In the genomic region with DNA sequence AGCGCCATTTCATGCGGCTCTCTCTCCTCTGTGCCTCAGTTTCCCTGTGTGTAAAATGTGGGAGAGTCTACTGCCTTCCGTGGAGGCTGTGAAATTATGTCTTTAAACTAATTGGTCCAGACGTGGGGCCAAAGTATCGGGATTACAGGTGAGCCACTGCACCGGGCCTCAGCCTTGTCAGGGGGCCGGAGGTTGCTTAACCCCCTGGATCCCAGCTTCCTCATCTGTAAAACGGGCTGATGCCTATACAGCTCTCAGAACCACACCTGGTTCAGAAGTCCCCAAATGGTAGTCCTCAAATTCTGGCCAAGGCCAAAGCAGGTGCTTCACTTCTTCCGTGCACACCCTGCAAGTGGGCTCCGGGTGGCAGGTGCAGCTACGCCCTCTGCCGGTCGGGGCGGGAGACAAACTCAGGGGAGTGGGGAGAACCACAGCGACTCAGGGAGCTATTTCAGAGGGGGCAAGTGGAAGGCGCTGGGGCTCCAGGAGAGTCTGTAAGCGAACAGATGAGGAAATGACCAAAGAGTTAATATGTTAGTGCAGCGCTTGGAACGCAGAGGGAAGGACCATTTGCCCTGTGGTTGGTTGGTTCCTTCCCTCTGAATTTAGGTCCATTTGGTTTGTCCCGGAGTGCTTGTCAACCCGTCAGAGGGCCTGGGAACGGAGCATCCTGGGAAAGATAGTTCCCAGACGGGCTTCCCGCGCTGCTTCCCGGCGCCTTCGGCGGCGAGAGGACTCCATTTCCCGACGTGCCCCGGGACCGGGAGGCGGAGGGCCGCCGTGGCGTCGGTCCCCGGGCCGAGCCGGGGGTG, we compare ENCODE assay signal across 1 cellular context.
TF ChIP-seq lines count a peak whose summit lies in the region.

A gene (plus strand): TSS at position 812 of the 812 bp plus-strand sequence. CDS start 135 bp downstream, outside the sequence.

TF ChIP-seq in GM12878, 131 proteins besides CTCF, POLR2A, EP300 and RAD21 (continued from another document):
- TF ChIP-seq NR2C2 (IDR thresholded peaks at IDR 0.05; ENCODE audit: borderline replicate concordance, control insufficient read depth, insufficient read length, low read depth): no peak
- no peak for TF ChIP-seq CHD2 (IDR thresholded peaks at IDR 0.05; ENCODE audit: borderline replicate concordance, low read depth, low read length)
- no peak for TF ChIP-seq TCF7 (IDR thresholded peaks at IDR 0.05; ENCODE audit: borderline replicate concordance)
- TF ChIP-seq KAT2A (conservative IDR thresholded peaks at IDR 0.05; ENCODE audit: control insufficient read depth, low read depth, low read length): no peak
- no peak for TF ChIP-seq SUPT20H (IDR thresholded peaks at IDR 0.05; ENCODE audit: borderline replicate concordance, control insufficient read depth, low read depth, low read length)
- TF ChIP-seq JUNB (IDR thresholded peaks at IDR 0.05): no peak
- no peak for TF ChIP-seq RBBP5 (conservative IDR thresholded peaks at IDR 0.05)
- TF ChIP-seq ZNF274 (IDR thresholded peaks at IDR 0.05; ENCODE audit: insufficient read depth, insufficient read length): no peak
- TF ChIP-seq EGR1 (IDR thresholded peaks at IDR 0.05; ENCODE audit: borderline replicate concordance in 1 of 2, low read depth in 2 of 2, low read length in 2 of 2): peak in 1 of 2 experiments; percentile 45; a peak in 1 of 3 replicates
- TF ChIP-seq JUND (IDR thresholded peaks at IDR 0.05; ENCODE audit: low read depth, low read length): peak; percentile 96
- peak; percentile 97 for TF ChIP-seq IKZF1 (conservative IDR thresholded peaks at IDR 0.05)
- TF ChIP-seq MTA2 (IDR thresholded peaks at IDR 0.05; ENCODE audit: low read depth): 0 out of 2 replicates have a peak, but pooled peaks have one; percentile 49
- TF ChIP-seq, protein P1, sequence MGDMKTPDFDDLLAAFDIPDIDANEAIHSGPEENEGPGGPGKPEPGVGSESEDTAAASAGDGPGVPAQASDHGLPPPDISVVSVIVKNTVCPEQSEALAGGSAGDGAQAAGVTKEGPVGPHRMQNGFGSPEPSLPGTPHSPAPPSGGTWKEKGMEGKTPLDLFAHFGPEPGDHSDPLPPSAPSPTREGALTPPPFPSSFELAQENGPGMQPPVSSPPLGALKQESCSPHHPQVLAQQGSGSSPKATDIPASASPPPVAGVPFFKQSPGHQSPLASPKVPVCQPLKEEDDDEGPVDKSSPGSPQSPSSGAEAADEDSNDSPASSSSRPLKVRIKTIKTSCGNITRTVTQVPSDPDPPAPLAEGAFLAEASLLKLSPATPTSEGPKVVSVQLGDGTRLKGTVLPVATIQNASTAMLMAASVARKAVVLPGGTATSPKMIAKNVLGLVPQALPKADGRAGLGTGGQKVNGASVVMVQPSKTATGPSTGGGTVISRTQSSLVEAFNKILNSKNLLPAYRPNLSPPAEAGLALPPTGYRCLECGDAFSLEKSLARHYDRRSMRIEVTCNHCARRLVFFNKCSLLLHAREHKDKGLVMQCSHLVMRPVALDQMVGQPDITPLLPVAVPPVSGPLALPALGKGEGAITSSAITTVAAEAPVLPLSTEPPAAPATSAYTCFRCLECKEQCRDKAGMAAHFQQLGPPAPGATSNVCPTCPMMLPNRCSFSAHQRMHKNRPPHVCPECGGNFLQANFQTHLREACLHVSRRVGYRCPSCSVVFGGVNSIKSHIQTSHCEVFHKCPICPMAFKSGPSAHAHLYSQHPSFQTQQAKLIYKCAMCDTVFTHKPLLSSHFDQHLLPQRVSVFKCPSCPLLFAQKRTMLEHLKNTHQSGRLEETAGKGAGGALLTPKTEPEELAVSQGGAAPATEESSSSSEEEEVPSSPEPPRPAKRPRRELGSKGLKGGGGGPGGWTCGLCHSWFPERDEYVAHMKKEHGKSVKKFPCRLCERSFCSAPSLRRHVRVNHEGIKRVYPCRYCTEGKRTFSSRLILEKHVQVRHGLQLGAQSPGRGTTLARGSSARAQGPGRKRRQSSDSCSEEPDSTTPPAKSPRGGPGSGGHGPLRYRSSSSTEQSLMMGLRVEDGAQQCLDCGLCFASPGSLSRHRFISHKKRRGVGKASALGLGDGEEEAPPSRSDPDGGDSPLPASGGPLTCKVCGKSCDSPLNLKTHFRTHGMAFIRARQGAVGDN (IDR thresholded peaks at IDR 0.05): peak; percentile 83
- TF ChIP-seq KLF5 (IDR thresholded peaks at IDR 0.05; ENCODE audit: partially characterized antibody): peak; percentile 99
- no peak for TF ChIP-seq DPF2 (IDR thresholded peaks at IDR 0.05)
- TF ChIP-seq CBFB (IDR thresholded peaks at IDR 0.05; ENCODE audit: low read depth): peak; percentile 77
- TF ChIP-seq YY1 (IDR thresholded peaks at IDR 0.05; ENCODE audit: low read depth, low read length): 0 out of 2 replicates have a peak, but pooled peaks have one; percentile 44
- TF ChIP-seq ZBED1 (IDR thresholded peaks at IDR 0.05; ENCODE audit: borderline replicate concordance): no peak
- TF ChIP-seq, protein P2, sequence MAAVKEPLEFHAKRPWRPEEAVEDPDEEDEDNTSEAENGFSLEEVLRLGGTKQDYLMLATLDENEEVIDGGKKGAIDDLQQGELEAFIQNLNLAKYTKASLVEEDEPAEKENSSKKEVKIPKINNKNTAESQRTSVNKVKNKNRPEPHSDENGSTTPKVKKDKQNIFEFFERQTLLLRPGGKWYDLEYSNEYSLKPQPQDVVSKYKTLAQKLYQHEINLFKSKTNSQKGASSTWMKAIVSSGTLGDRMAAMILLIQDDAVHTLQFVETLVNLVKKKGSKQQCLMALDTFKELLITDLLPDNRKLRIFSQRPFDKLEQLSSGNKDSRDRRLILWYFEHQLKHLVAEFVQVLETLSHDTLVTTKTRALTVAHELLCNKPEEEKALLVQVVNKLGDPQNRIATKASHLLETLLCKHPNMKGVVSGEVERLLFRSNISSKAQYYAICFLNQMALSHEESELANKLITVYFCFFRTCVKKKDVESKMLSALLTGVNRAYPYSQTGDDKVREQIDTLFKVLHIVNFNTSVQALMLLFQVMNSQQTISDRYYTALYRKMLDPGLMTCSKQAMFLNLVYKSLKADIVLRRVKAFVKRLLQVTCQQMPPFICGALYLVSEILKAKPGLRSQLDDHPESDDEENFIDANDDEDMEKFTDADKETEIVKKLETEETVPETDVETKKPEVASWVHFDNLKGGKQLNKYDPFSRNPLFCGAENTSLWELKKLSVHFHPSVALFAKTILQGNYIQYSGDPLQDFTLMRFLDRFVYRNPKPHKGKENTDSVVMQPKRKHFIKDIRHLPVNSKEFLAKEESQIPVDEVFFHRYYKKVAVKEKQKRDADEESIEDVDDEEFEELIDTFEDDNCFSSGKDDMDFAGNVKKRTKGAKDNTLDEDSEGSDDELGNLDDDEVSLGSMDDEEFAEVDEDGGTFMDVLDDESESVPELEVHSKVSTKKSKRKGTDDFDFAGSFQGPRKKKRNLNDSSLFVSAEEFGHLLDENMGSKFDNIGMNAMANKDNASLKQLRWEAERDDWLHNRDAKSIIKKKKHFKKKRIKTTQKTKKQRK (IDR thresholded peaks at IDR 0.05; ENCODE audit: low read depth, low read length): no peak
- TF ChIP-seq RCOR1 (conservative IDR thresholded peaks at IDR 0.05; ENCODE audit: low read depth, low read length): no peak
- TF ChIP-seq POLR2AphosphoS2 (IDR thresholded peaks at IDR 0.05; ENCODE audit: low read depth, low read length): no peak
- no peak for TF ChIP-seq WRNIP1 (IDR thresholded peaks at IDR 0.05; ENCODE audit: borderline replicate concordance, low read depth, low read length)
- peak; percentile 38; the same call in 1 of the 2 replicates for TF ChIP-seq RAD51 (IDR thresholded peaks at IDR 0.05)
- no peak for TF ChIP-seq PAX8 (IDR thresholded peaks at IDR 0.05)
- TF ChIP-seq IKZF2 (IDR thresholded peaks at IDR 0.05): peak; percentile 46 to 75; a peak in 3 of 4 replicates
TF ChIP-seq in GM12878: peak in this region for 54.
